8 cellular contexts compared by ENCODE assay signal in genomic region chr2:160405077-160405865, GRCh38.
DNase-seq lines count a peak whose midpoint lies in the region; ATAC-seq lines count a peak whose summit lies in the region.

No MANE protein-coding gene starts in this region.

- H3K9me3 ChIP-seq in thymus (ENCODE audit: control insufficient read depth), result no peaks in the 10 kb centered on the region

- CTCF ChIA-PET in activated naive CD4-positive, alpha-beta T cell treated with anti-CD3 and anti-CD28 coated beads for 36 hours (lab: Charles Lee), result interaction anchor here (0.6 to 2.4 kb wide), 5 partner anchors 24 to 107 kb away, joined by 3 to 9 read pairs (median 3); no protein-coding TSS in a partner anchor

- POLR2A ChIA-PET in activated naive CD8-positive, alpha-beta T cell treated with anti-CD3 and anti-CD28 coated beads, Interleukin-2, amount 10 ng/mL, durations not matched to agents 7 days and 5 days (lab: Charles Lee), result interaction anchor here (1.1 to 3.0 kb wide), 5 partner anchors 12 to 589 kb away, joined by 3 to 23 read pairs (median 5); partner anchors contain the start of gene RBMS1

- ATAC-seq in activated naive CD8-positive, alpha-beta T cell treated with anti-CD3 and anti-CD28 coated beads, Interleukin-2, amount 10 ng/mL, durations not matched to agents 7 days and 5 days (ENCODE audit: low read depth), result no peak
- ATAC-seq in GM18907 (IDR thresholded peaks at IDR 0.05; ENCODE audit: unreplicated experiment), result no peak

- H3K27me3 ChIP-seq in thymus (ENCODE audit: control insufficient read depth, insufficient read depth), result no peaks in the 10 kb centered on the region

- peaks cover 71% of the 10 kb centered on the region for H3K4me1 Mint-ChIP-seq in activated naive CD4-positive, alpha-beta T cell treated with anti-CD3 and anti-CD28 coated beads for 36 hours (ENCODE audit: low read depth)
- peaks cover 69% of the 10 kb centered on the region for H3K4me1 Mint-ChIP-seq in activated naive CD8-positive, alpha-beta T cell treated with anti-CD3 and anti-CD28 coated beads, Interleukin-2, amount 10 ng/mL, durations not matched to agents 7 days and 5 days
- H3K4me1 Mint-ChIP-seq in immature natural killer cell, result peaks cover 20 to 77% of the 10 kb centered on the region in 2 donors

- DNase-seq in activated naive CD4-positive, alpha-beta T cell treated with anti-CD3 and anti-CD28 coated beads for 36 hours, result no peak
- no peak for DNase-seq in activated naive CD4-positive, alpha-beta T cell (lab: John Stamatoyannopoulos, UW)
- DNase-seq in activated naive CD8-positive, alpha-beta T cell treated with anti-CD3 and anti-CD28 coated beads, Interleukin-2, amount 10 ng/mL, durations not matched to agents 7 days and 5 days, result no peak
- DNase-seq in immature natural killer cell, result no peak
- no peak for DNase-seq in NCI-H1436 treated with DMSO at 0.1 percent for 48 hours (lab: John Stamatoyannopoulos, UW)
- no peak for DNase-seq in G401 (ENCODE audit: low spot score)

- in situ Hi-C loops in G401 (cut with HindIII; ENCODE audit: low sequenced_read_pairs), result no loop called here

- 76% methylated on average over 8 of the region's 8 CpGs for WGBS in thymus

- intact Hi-C loops in activated naive CD4-positive, alpha-beta T cell treated with anti-CD3 and anti-CD28 coated beads for 36 hours (cut with micrococcal nuclease), result loop anchor here (2.0 to 5.0 kb wide), 4 partner anchors 16 to 732 kb away; no protein-coding TSS in a partner anchor

- peak overlapping the region; percentile 36 for H3K27ac ChIP-seq in thymus (ENCODE audit: low read depth)

- no peaks in the 10 kb centered on the region for H3K36me3 ChIP-seq in thymus (ENCODE audit: control insufficient read depth, insufficient read depth)

- peak overlapping the region; percentile 88 for H3K27ac Mint-ChIP-seq in activated naive CD4-positive, alpha-beta T cell treated with anti-CD3 and anti-CD28 coated beads for 36 hours
- peak overlapping the region; percentile 79 for H3K27ac Mint-ChIP-seq in activated naive CD8-positive, alpha-beta T cell treated with anti-CD3 and anti-CD28 coated beads, Interleukin-2, amount 10 ng/mL, durations not matched to agents 7 days and 5 days
- peak overlapping the region; percentile 93 to 98 (median 96) for H3K27ac Mint-ChIP-seq in immature natural killer cell

- H3K9me3 Mint-ChIP-seq in activated naive CD4-positive, alpha-beta T cell treated with anti-CD3 and anti-CD28 coated beads for 36 hours, result no peaks in the 10 kb centered on the region
- no peaks in the 10 kb centered on the region for H3K9me3 Mint-ChIP-seq in activated naive CD8-positive, alpha-beta T cell treated with anti-CD3 and anti-CD28 coated beads, Interleukin-2, amount 10 ng/mL, durations not matched to agents 7 days and 5 days
- H3K9me3 Mint-ChIP-seq in immature natural killer cell, result no peaks in the 10 kb centered on the region

- H3K4me1 ChIP-seq in thymus (ENCODE audit: control insufficient read depth, insufficient read depth, low read length), result peaks cover 17% of the 10 kb centered on the region

- H3K4me3 Mint-ChIP-seq in activated naive CD4-positive, alpha-beta T cell treated with anti-CD3 and anti-CD28 coated beads for 36 hours, result peak overlapping the region; percentile 81
- peak overlapping the region; percentile 97 for H3K4me3 Mint-ChIP-seq in activated naive CD8-positive, alpha-beta T cell treated with anti-CD3 and anti-CD28 coated beads, Interleukin-2, amount 10 ng/mL, durations not matched to agents 7 days and 5 days
- H3K4me3 Mint-ChIP-seq in immature natural killer cell, result peak overlapping the region; percentile 93 to 100 (median 97)

- H3K27me3 Mint-ChIP-seq in activated naive CD4-positive, alpha-beta T cell treated with anti-CD3 and anti-CD28 coated beads for 36 hours (ENCODE audit: low read depth), result no peaks in the 10 kb centered on the region
- H3K27me3 Mint-ChIP-seq in activated naive CD8-positive, alpha-beta T cell treated with anti-CD3 and anti-CD28 coated beads, Interleukin-2, amount 10 ng/mL, durations not matched to agents 7 days and 5 days, result no peaks in the 10 kb centered on the region
- peaks cover 9 to 24% (median 20%) of the 10 kb centered on the region in 3 donors for H3K27me3 Mint-ChIP-seq in immature natural killer cell (ENCODE audit: low read depth in 3 of 3)

- no peaks in the 10 kb centered on the region for H3K36me3 Mint-ChIP-seq in activated naive CD4-positive, alpha-beta T cell treated with anti-CD3 and anti-CD28 coated beads for 36 hours (ENCODE audit: low read depth)
- peaks cover 14% of the 10 kb centered on the region for H3K36me3 Mint-ChIP-seq in activated naive CD8-positive, alpha-beta T cell treated with anti-CD3 and anti-CD28 coated beads, Interleukin-2, amount 10 ng/mL, durations not matched to agents 7 days and 5 days
- no peaks in the 10 kb centered on the region for H3K36me3 Mint-ChIP-seq in immature natural killer cell

- peak overlapping the region; percentile 77 for H3K4me3 ChIP-seq in thymus (ENCODE audit: low read length)
